Comparison of ENCODE assay signal across 29 cellular contexts in genomic region chr10:91250341-91250740, GRCh38. TPM values are rescaled to one million over a fixed set of nuclear protein-coding genes. Genes with fewer than 3 reads are reported as not detected.
A peak's percentile ranks its signal among the peaks of the same experiment; 100 is the strongest.
DNase-seq lines count a peak whose midpoint lies in the region; ATAC-seq, FAIRE-seq and TF ChIP-seq lines count a peak whose summit lies in the region.
"Had no signal": no experiment of that assay in that cellular context is flagged by ENCODE, and none has a peak within 500 bp of the region (broad histone marks: within the 10 kb centered on the region; RNA-seq: fewer than 3 reads in every experiment).

No MANE protein-coding gene starts in this region.

- TF ChIP-seq CTCF in left ventricle myocardium inferior (IDR thresholded peaks at IDR 0.05; ENCODE audit: borderline replicate concordance) (no peak), tibial artery (IDR thresholded peaks at IDR 0.05) (no peak)

- H3K4me3 ChIP-seq in left ventricle myocardium inferior (no peak overlapping the region), SK-N-MC (no peak overlapping the region), tibial artery (no peak overlapping the region)
- H3K4me3 ChIP-seq: GM23248, Peyer's patch had no signal

- peaks cover 34% of the 10 kb centered on the region for H3K36me3 ChIP-seq in left ventricle myocardium inferior
- peaks cover 25% of the 10 kb centered on the region for H3K36me3 ChIP-seq in SK-N-MC (ENCODE audit: insufficient read depth, low read length)
- peaks cover 25 to 29% (median 28%) of the 10 kb centered on the region in 3 donors for H3K36me3 ChIP-seq in tibial artery

- no peaks in the 10 kb centered on the region for H3K27me3 ChIP-seq in left ventricle myocardium inferior (ENCODE audit: low read depth)
- no peaks in the 10 kb centered on the region for H3K27me3 ChIP-seq in tibial artery
- H3K27me3 ChIP-seq: Peyer's patch had no signal

- no peak for DNase-seq in left ventricle myocardium inferior
- no peak for DNase-seq in Right ventricle myocardium inferior (ENCODE audit: missing footprints)
- no peak for DNase-seq in SK-N-MC (ENCODE audit: low read depth, low spot score)
- DNase-seq in globus pallidus (ENCODE audit: low spot score) = peak; percentile 16
- DNase-seq in tibial artery = no peak
- DNase-seq in stimulated activated CD4-positive, alpha-beta T cell treated with anti-CD3 and anti-CD28 coated beads, Interleukin-1b, Interleukin-23, amount 100 ng/mL, for 48 hours = no peak
- no peak for DNase-seq in GM12891 (ENCODE audit: insufficient read length, low spot score)
- no peak for DNase-seq in frontal cortex (ENCODE audit: low spot score in 2 of 2)
- DNase-seq: activated effector memory CD4-positive, alpha-beta T cell treated with Interleukin-2 at 50 U/mL for 16 hours; activated T-cell treated with anti-CD3 and anti-CD28 coated beads for 4 hours; C1 segment of cervical spinal cord; Calu3; effector CD8-positive, alpha-beta T cell; glutamatergic neuron; GM23248; HFFc6; islet precursor cell; NCI-H1048; NCI-H187; NCI-H69; Peyer's patch; retina; small intestine; stimulated activated CD8-positive, alpha-beta memory T cell treated with anti-CD3 and anti-CD28 coated beads, Interleukin-4, amount 100 ng/mL, for 48 hours; substantia nigra had no signal

- H3K4me1 ChIP-seq in left ventricle myocardium inferior (peaks cover 35% of the 10 kb centered on the region), tibial artery (peaks cover 0 to 55% (median 24%) of the 10 kb centered on the region in 4 donors)
- H3K4me1 ChIP-seq: Peyer's patch had no signal

- H3K27ac ChIP-seq in left ventricle myocardium inferior (replicated peaks) (peak overlapping the region; percentile 13), SK-N-MC (peak overlapping the region; percentile 76), tibial artery (peak overlapping the region; percentile 2 to 55)
- H3K27ac ChIP-seq: epithelial cell of prostate, GM23248, HL-60, Peyer's patch had no signal

- H3K9me3 ChIP-seq in left ventricle myocardium inferior (replicated peaks) (peaks cover 6% of the 10 kb centered on the region), SK-N-MC (ENCODE audit: low read depth, low read length) (no peaks in the 10 kb centered on the region), tibial artery (no peaks in the 10 kb centered on the region)
- H3K9me3 ChIP-seq: Peyer's patch had no signal

- H3K9ac ChIP-seq in SK-N-MC (ENCODE audit: insufficient read length) = no peak overlapping the region
- H3K9ac ChIP-seq: GM23248 had no signal

- no peak for FAIRE-seq in GM12891 (lab: Jason Lieb, UNC)
- FAIRE-seq in frontal cortex (lab: Jason Lieb, UNC) = no peak

- intact Hi-C loops in left ventricle myocardium inferior (cut with micrococcal nuclease) = loop anchor here (2.0 kb wide), 1 partner anchor 340 kb away; no protein-coding TSS in a partner anchor
- intact Hi-C loops in Right ventricle myocardium inferior (cut with DNase I) = loop anchor here (2.0 kb wide), 3 partner anchors 160 to 370 kb away; no protein-coding TSS in a partner anchor
- intact Hi-C loops in tibial artery (cut with DNase I; ENCODE audit: low total_unique reads) = loop anchor here (5.0 kb wide), 1 partner anchor 338 kb away; no protein-coding TSS in a partner anchor

- no peak for TF ChIP-seq POLR2A in GM12891 (IDR thresholded peaks at IDR 0.05; ENCODE audit: low read depth, low read length)

- ATAC-seq in Right ventricle myocardium inferior = no peak
- ATAC-seq: activated CD4-positive, CD25-positive, alpha-beta regulatory T cell treated with anti-CD3 and anti-CD28 coated beads, Interleukin-2, amount 50 U/mL, for 24 hours; natural killer cell treated with Interleukin-12 subunit alpha and Interleukin-12 subunit beta and Interleukin-15 and Interleukin-18, amount 100 ng/mL, for 72 hours had no signal

TF ChIP-seq in GM12891, 5 proteins besides CTCF, POLR2A, EP300 and RAD21:
- TF ChIP-seq SPI1 (IDR thresholded peaks at IDR 0.05; ENCODE audit: low read depth, low read length) (no peak), TAF1 (IDR thresholded peaks at IDR 0.05; ENCODE audit: low read depth, low read length) (no peak), POU2F2 (IDR thresholded peaks at IDR 0.05; ENCODE audit: low read depth, low read length) (no peak), POLR2AphosphoS5 (IDR thresholded peaks at IDR 0.05; ENCODE audit: low read depth, low read length) (no peak), PAX5 (IDR thresholded peaks at IDR 0.05; ENCODE audit: insufficient read depth, low read length, severe bottlenecking) (no peak)

RNA-seq across cellular contexts. Expression of gene PCGF5, which starts 29.9 kb away (rescaled TPM):
- total RNA-seq in left ventricle myocardium inferior = 61.0 TPM
- total RNA-seq in Right ventricle myocardium inferior = 63.2 TPM
- polyA plus RNA-seq in GM12891 (2012; ENCODE audit: low read depth, missing spikeins) = 36.7 TPM
- total RNA-seq in frontal cortex = 15.5 TPM

Comparison
In these comparisons a context has a peak if more than half of its experiments do, and no peak if none do; other contexts are left out.
1. H3K27ac ChIP-seq: peak in every context shown above with its lines; median percentile 76 in SK-N-MC; 28 in tibial artery; 13 in left ventricle myocardium inferior.